ENCODE assay signal across 10 cellular contexts in genomic region chr1:20358761-20359263, GRCh38.
A peak's percentile ranks its signal among the peaks of the same experiment; 100 is the strongest.
DNase-seq lines count a peak whose midpoint lies in the region; ATAC-seq and TF ChIP-seq lines count a peak whose summit lies in the region.
"Had no signal": no experiment of that assay in that cellular context is flagged by ENCODE, and none has a peak within 500 bp of the region (broad histone marks: within the 10 kb centered on the region; RNA-seq: fewer than 3 reads in every experiment).

No MANE protein-coding gene starts in this region.

- ATAC-seq in right cardiac atrium, result peak; percentile 87 to 90
- no peak for ATAC-seq in GM18873 (IDR thresholded peaks at IDR 0.05; ENCODE audit: low FRiP score, unreplicated experiment)
- ATAC-seq in HG02759 (IDR thresholded peaks at IDR 0.05; ENCODE audit: unreplicated experiment), result no peak

- H3K27me3 ChIP-seq in right cardiac atrium (ENCODE audit: control insufficient read depth, insufficient read depth), result no peaks in the 10 kb centered on the region

- H3K4me3 Mint-ChIP-seq in activated naive CD4-positive, alpha-beta T cell treated with anti-CD3 and anti-CD28 coated beads, Interleukin-2, amount 50 U/mL, for 24 hours, result no peak overlapping the region
- H3K4me3 Mint-ChIP-seq in T-helper 2 cell treated with Interferon-gamma antibody and Interleukin-4, amounts not matched to agents 5 μg/mL and 100 μg/mL, for 36 hours, result no peak overlapping the region

- intact Hi-C loops in right cardiac atrium (cut with DNase I), result no loop called here

- TF ChIP-seq CTCF in RWPE1 (conservative IDR thresholded peaks at IDR 0.05; ENCODE audit: low read depth), result no peak

- peaks cover 5% of the 10 kb centered on the region for H3K4me1 ChIP-seq in right cardiac atrium (ENCODE audit: control insufficient read depth, insufficient read depth, low read length)

- 27% methylated on average over 12 of the region's 12 CpGs for WGBS in right cardiac atrium

- no peak overlapping the region for H3K4me3 ChIP-seq in right cardiac atrium (ENCODE audit: low read length)
- H3K4me3 ChIP-seq: BLaER1 treated with 17β-estradiol and CSF1 and Interleukin-3, amounts not matched to agents 10 nM and 100 nM had no signal

- peaks cover 17% of the 10 kb centered on the region for H3K27me3 Mint-ChIP-seq in activated naive CD4-positive, alpha-beta T cell treated with anti-CD3 and anti-CD28 coated beads, Interleukin-2, amount 50 U/mL, for 24 hours
- H3K27me3 Mint-ChIP-seq in T-helper 2 cell treated with Interferon-gamma antibody and Interleukin-4, amounts not matched to agents 5 μg/mL and 100 μg/mL, for 36 hours (ENCODE audit: low read depth), result peaks cover 47% of the 10 kb centered on the region

- POLR2A ChIA-PET in RWPE1 (lab: Yijun Ruan, JAX; ENCODE audit: low non-redundant PET), result no interaction called here

- no peaks in the 10 kb centered on the region for H3K9me3 Mint-ChIP-seq in activated naive CD4-positive, alpha-beta T cell treated with anti-CD3 and anti-CD28 coated beads, Interleukin-2, amount 50 U/mL, for 24 hours
- H3K9me3 Mint-ChIP-seq in T-helper 2 cell treated with Interferon-gamma antibody and Interleukin-4, amounts not matched to agents 5 μg/mL and 100 μg/mL, for 36 hours, result no peaks in the 10 kb centered on the region

- H3K4me1 Mint-ChIP-seq in activated naive CD4-positive, alpha-beta T cell treated with anti-CD3 and anti-CD28 coated beads, Interleukin-2, amount 50 U/mL, for 24 hours, result peaks cover 15% of the 10 kb centered on the region
- peaks cover 7% of the 10 kb centered on the region for H3K4me1 Mint-ChIP-seq in T-helper 2 cell treated with Interferon-gamma antibody and Interleukin-4, amounts not matched to agents 5 μg/mL and 100 μg/mL, for 36 hours (ENCODE audit: low read depth)

- no peaks in the 10 kb centered on the region for H3K9me3 ChIP-seq in right cardiac atrium (ENCODE audit: control insufficient read depth, low read length)
- H3K9me3 ChIP-seq: BLaER1 treated with 17β-estradiol and CSF1 and Interleukin-3, amounts not matched to agents 10 nM and 100 nM had no signal

- CTCF ChIA-PET in RWPE1 (lab: Yijun Ruan, JAX), result interaction anchor here (0.7 kb wide), 1 partner anchor 8 kb away, joined by 3 read pairs; no protein-coding TSS in a partner anchor

- no peak for DNase-seq in activated naive CD4-positive, alpha-beta T cell treated with Interleukin-2 at 50 U/mL for 16 hours
- peak; percentile 56 for DNase-seq in RWPE1 (ENCODE audit: low spot score)
- peak; percentile 59 to 86 (median 85) for DNase-seq in right cardiac atrium
- DNase-seq in activated gamma-delta T cell treated with Interleukin-2 at 50 U/mL for 16 hours, result no peak
- no peak for DNase-seq in T-helper 2 cell treated with Interferon-gamma antibody and Interleukin-4, amounts not matched to agents 5 μg/mL and 100 μg/mL, for 36 hours (ENCODE audit: low spot score)
- DNase-seq: activated T-cell treated with anti-CD3 and anti-CD28 coated beads, Interleukin-2, amount 50 U/mL, for 1 hour had no signal

- H3K36me3 Mint-ChIP-seq in activated naive CD4-positive, alpha-beta T cell treated with anti-CD3 and anti-CD28 coated beads, Interleukin-2, amount 50 U/mL, for 24 hours, result no peaks in the 10 kb centered on the region
- H3K36me3 Mint-ChIP-seq in T-helper 2 cell treated with Interferon-gamma antibody and Interleukin-4, amounts not matched to agents 5 μg/mL and 100 μg/mL, for 36 hours (ENCODE audit: low read depth), result no peaks in the 10 kb centered on the region

- peak overlapping the region; percentile 46 for H3K27ac Mint-ChIP-seq in activated naive CD4-positive, alpha-beta T cell treated with anti-CD3 and anti-CD28 coated beads, Interleukin-2, amount 50 U/mL, for 24 hours
- no peak overlapping the region for H3K27ac Mint-ChIP-seq in T-helper 2 cell treated with Interferon-gamma antibody and Interleukin-4, amounts not matched to agents 5 μg/mL and 100 μg/mL, for 36 hours

- H3K27ac ChIP-seq in RWPE1 (peak overlapping the region; percentile 30; the same call in 1 of the 2 replicates), right cardiac atrium (ENCODE audit: low read length) (peak overlapping the region; percentile 47)
- H3K27ac ChIP-seq: BLaER1 treated with 17β-estradiol and CSF1 and Interleukin-3, amounts not matched to agents 10 nM and 100 nM had no signal

Comparison
In these comparisons a context has a peak if more than half of its experiments do, and no peak if none do; other contexts are left out.
1. DNase-seq: peak in RWPE1 (single experiment) and right cardiac atrium (3 of 3); none in activated naive CD4-positive, alpha-beta T cell treated with Interleukin-2 at 50 U/mL for 16 hours (single experiment), activated gamma-delta T cell treated with Interleukin-2 at 50 U/mL for 16 hours (single experiment) and T-helper 2 cell treated with Interferon-gamma antibody and Interleukin-4, amounts not matched to agents 5 μg/mL and 100 μg/mL, for 36 hours (single experiment).
2. ATAC-seq: peak in right cardiac atrium (2 of 2); none in GM18873 (single experiment) and HG02759 (single experiment).